1 cellular context compared by ENCODE assay signal in genomic region chr4:101367201-101367600, GRCh38.
TF ChIP-seq lines count a peak whose summit lies in the region.

No MANE protein-coding gene starts in this region.

TF ChIP-seq in GM23338, 12 proteins besides CTCF, POLR2A, EP300 and RAD21 (continued from another document):
- TF ChIP-seq ZNF462 (CRISPR knock-in tag; IDR thresholded peaks at IDR 0.05) (no peak), POLR2AphosphoS5 (IDR thresholded peaks at IDR 0.05; ENCODE audit: low read depth) (no peak), NANOG (IDR thresholded peaks at IDR 0.05; ENCODE audit: borderline replicate concordance) (no peak), EZH2phosphoT487 (IDR thresholded peaks at IDR 0.05; ENCODE audit: unreplicated experiment) (no peak), STAT1 (IDR thresholded peaks at IDR 0.05; ENCODE audit: unreplicated experiment) (no peak), ETS1 (IDR thresholded peaks at IDR 0.05) (no peak), CREB1 (CRISPR knock-in tag; IDR thresholded peaks at IDR 0.05; ENCODE audit: low read depth) (no peak), ZNF331 (CRISPR knock-in tag; IDR thresholded peaks at IDR 0.05; ENCODE audit: low read depth) (no peak), ZNF114 (CRISPR knock-in tag; IDR thresholded peaks at IDR 0.05) (no peak), JUNB (IDR thresholded peaks at IDR 0.05; ENCODE audit: unreplicated experiment) (no peak)
TF ChIP-seq in GM23338: peak in this region for 0.
